7 cellular contexts compared by ENCODE assay signal in the genomic region with DNA sequence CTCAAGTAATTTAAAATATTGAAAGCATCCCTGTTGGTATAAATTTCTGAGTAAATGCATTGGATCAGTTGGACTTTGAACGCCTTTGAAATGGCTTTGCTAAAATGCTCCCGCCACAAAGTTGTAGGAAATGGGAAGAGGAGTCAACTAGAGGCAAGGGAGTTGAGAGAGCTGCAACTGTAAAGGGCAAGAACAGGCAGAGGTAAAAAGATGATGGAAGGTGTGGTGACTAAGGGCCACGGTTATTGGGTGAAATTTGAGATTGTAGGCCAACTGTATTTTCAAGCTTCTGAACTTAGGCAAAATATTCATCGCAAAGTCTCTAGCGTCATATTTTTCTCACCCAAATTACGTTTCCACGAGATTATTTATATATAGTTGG. TPM values are rescaled to one million over a fixed set of nuclear protein-coding genes. Genes with fewer than 3 reads are reported as not detected.
DNase-seq lines count a peak whose midpoint lies in the region; ATAC-seq and TF ChIP-seq lines count a peak whose summit lies in the region.

No MANE protein-coding gene starts in this region.

- DNase-seq in HFFc6, result no peak
- DNase-seq in glutamatergic neuron, result no peak

- peak overlapping the region; percentile 90 for H3K9ac ChIP-seq in SU-DHL-6 (ENCODE audit: low read length)

- peaks cover 57% of the 10 kb centered on the region for H3F3A ChIP-seq in SU-DHL-6 (ENCODE audit: insufficient read depth)

- H3K27me3 ChIP-seq in SU-DHL-6 (ENCODE audit: low read length), result no peaks in the 10 kb centered on the region

- H3K27ac ChIP-seq in SU-DHL-6 (ENCODE audit: low read depth, low read length), result peak overlapping the region; percentile 75
- peak overlapping the region in 19 of 21 experiments; percentile 64 to 97 (median 92) for H3K27ac ChIP-seq in skin epidermis

- ATAC-seq in HG02884 (IDR thresholded peaks at IDR 0.05; ENCODE audit: unreplicated experiment), result no peak
- ATAC-seq in GM21447 (IDR thresholded peaks at IDR 0.05; ENCODE audit: unreplicated experiment), result no peak
- no peak for ATAC-seq in GM19397 (IDR thresholded peaks at IDR 0.05; ENCODE audit: unreplicated experiment)

- no peak overlapping the region for H3K4me3 ChIP-seq in SU-DHL-6 (ENCODE audit: insufficient read depth, low read length, poor library complexity, severe bottlenecking)
- H3K4me3 ChIP-seq in skin epidermis, result peak overlapping the region in 6 of 7 experiments; percentile 60 to 91 (median 72)

- H3K36me3 Mint-ChIP-seq in HFFc6 (ENCODE audit: low read depth) (peaks cover 44% of the 10 kb centered on the region), glutamatergic neuron (ENCODE audit: unreplicated experiment) (no peaks in the 10 kb centered on the region)

- H3K9me2 ChIP-seq in SU-DHL-6 (replicated peaks; ENCODE audit: insufficient read depth, low read length), result no peaks in the 10 kb centered on the region

- H3K27me3 Mint-ChIP-seq in HFFc6 (ENCODE audit: insufficient read depth), result no peaks in the 10 kb centered on the region; the same call in none of the 2 replicates
- H3K27me3 Mint-ChIP-seq in glutamatergic neuron (ENCODE audit: unreplicated experiment), result peaks cover 2% of the 10 kb centered on the region

- no peak overlapping the region for H2AFZ ChIP-seq in SU-DHL-6 (ENCODE audit: low read depth, low read length, severe bottlenecking)

- H3K4me2 ChIP-seq in SU-DHL-6 (ENCODE audit: low read depth, low read length, poor library complexity, severe bottlenecking), result peak overlapping the region; percentile 96

- peaks cover 8% of the 10 kb centered on the region; the same call in 1 of the 2 replicates for H4K20me1 ChIP-seq in SU-DHL-6 (ENCODE audit: low read depth, low read length)

- peaks cover 36% of the 10 kb centered on the region for H3K79me2 ChIP-seq in SU-DHL-6 (ENCODE audit: insufficient read depth, low read length)

- TF ChIP-seq CTCF in HFFc6 (IDR thresholded peaks at IDR 0.05) (no peak), SU-DHL-6 (IDR thresholded peaks at IDR 0.05; ENCODE audit: insufficient read depth, low read length, poor library complexity, severe bottlenecking) (no peak), glutamatergic neuron (IDR thresholded peaks at IDR 0.05; ENCODE audit: partially characterized antibody, unreplicated experiment) (no peak)

- H3K9me3 Mint-ChIP-seq in HFFc6, result no peaks in the 10 kb centered on the region
- peaks cover 7% of the 10 kb centered on the region for H3K9me3 Mint-ChIP-seq in glutamatergic neuron (ENCODE audit: unreplicated experiment)

- peaks cover 50% of the 10 kb centered on the region for H3K36me3 ChIP-seq in SU-DHL-6 (ENCODE audit: low read length)

- peak overlapping the region; percentile 95 for H3K27ac Mint-ChIP-seq in HFFc6
- H3K27ac Mint-ChIP-seq in glutamatergic neuron (ENCODE audit: unreplicated experiment), result peak overlapping the region; percentile 79

- H3K9me3 ChIP-seq in SU-DHL-6 (ENCODE audit: insufficient read depth, low read length), result no peaks in the 10 kb centered on the region

- H3K4me1 Mint-ChIP-seq in HFFc6 (ENCODE audit: low read depth) (peaks cover 51% of the 10 kb centered on the region), glutamatergic neuron (ENCODE audit: low read depth, unreplicated experiment) (peaks cover 4% of the 10 kb centered on the region)

- H3K4me3 Mint-ChIP-seq in HFFc6, result peak overlapping the region; percentile 97
- H3K4me3 Mint-ChIP-seq in glutamatergic neuron (ENCODE audit: unreplicated experiment), result peak overlapping the region; percentile 87

RNA-seq across cellular contexts. Expression of gene SUMF2, which starts 0.6 kb away (rescaled TPM):
- 100 to 1,000 TPM; 117 to 151 (median 127) TPM for total RNA-seq in HFFc6 (2021; fragmentation: NEBNext Ultra II Directional; extraction: Animal tissue kit (Norgen Biotek cat#: 25700))
- 59.3 TPM for total RNA-seq in glutamatergic neuron (ENCODE audit: unreplicated experiment)

RNA-seq across cellular contexts. Expression of gene CCT6A, which starts 11.9 kb away (rescaled TPM):
- 100 to 1,000 TPM; 164 to 197 (median 180) TPM for total RNA-seq in HFFc6 (2021; fragmentation: NEBNext Ultra II Directional; extraction: Animal tissue kit (Norgen Biotek cat#: 25700))
- 203 TPM for total RNA-seq in glutamatergic neuron (ENCODE audit: unreplicated experiment)

RNA-seq across cellular contexts. Expression of gene PSPH, which starts 12.2 kb away (rescaled TPM):
- total RNA-seq in HFFc6 (2021; fragmentation: NEBNext Ultra II Directional; extraction: Animal tissue kit (Norgen Biotek cat#: 25700)), result 10 to 100 TPM; 20.3 to 27.1 (median 21.8) TPM
- total RNA-seq in glutamatergic neuron (ENCODE audit: unreplicated experiment), result 51.6 TPM

RNA-seq across cellular contexts. Expression of gene PHKG1, which starts 29.3 kb away (rescaled TPM):
- total RNA-seq in HFFc6 (2021; fragmentation: NEBNext Ultra II Directional; extraction: Animal tissue kit (Norgen Biotek cat#: 25700)), result under 1 TPM in 5 of 6 experiments, not detected in 1; 0.19 to 0.68 (median 0.30) TPM
- not detected for total RNA-seq in glutamatergic neuron (ENCODE audit: unreplicated experiment)

RNA-seq across cellular contexts. Expression of gene CHCHD2, which starts 42.8 kb away (rescaled TPM):
- total RNA-seq in HFFc6 (2021; fragmentation: NEBNext Ultra II Directional; extraction: Animal tissue kit (Norgen Biotek cat#: 25700)), result 100 to 1,000 TPM; 386 to 430 (median 398) TPM
- total RNA-seq in glutamatergic neuron (ENCODE audit: unreplicated experiment), result not detected
